Comparison of ENCODE assay signal across 20 cellular contexts in genomic region chr21:34906401-34906800, GRCh38.
A peak's percentile ranks its signal among the peaks of the same experiment; 100 is the strongest.
DNase-seq lines count a peak whose midpoint lies in the region; ATAC-seq and TF ChIP-seq lines count a peak whose summit lies in the region.
"Had no signal": no experiment of that assay in that cellular context is flagged by ENCODE, and none has a peak within 500 bp of the region (broad histone marks: within the 10 kb centered on the region; RNA-seq: fewer than 3 reads in every experiment).

No MANE protein-coding gene starts in this region.

- no peak overlapping the region for H3K4me3 ChIP-seq in DND-41 (ENCODE audit: low read depth in 1 of 2, low read length in 2 of 2)
- no peak overlapping the region for H3K4me3 ChIP-seq in neutrophil (ENCODE audit: low read depth in 1 of 2, low read length in 1 of 2)

- H2AFZ ChIP-seq in DND-41 (ENCODE audit: low read depth, low read length), result no peak overlapping the region

- no peaks in the 10 kb centered on the region for H3K27me3 ChIP-seq in DND-41 (ENCODE audit: insufficient read depth, low read length, poor library complexity)
- no peaks in the 10 kb centered on the region for H3K27me3 ChIP-seq in neutrophil

- intact Hi-C loops in CD14-positive monocyte (cut with micrococcal nuclease), result loop anchor here in 1 of 2 donors (5.0 kb wide), 1 partner anchor 81 kb away; no protein-coding TSS in a partner anchor

- H3K79me2 ChIP-seq in DND-41 (ENCODE audit: insufficient read depth, low read length), result peaks cover 99% of the 10 kb centered on the region

- H3K4me2 ChIP-seq in DND-41 (ENCODE audit: insufficient read depth, low read length), result no peak overlapping the region

- H3K36me3 ChIP-seq in DND-41 (ENCODE audit: insufficient read depth, low read length) (peaks cover 33% of the 10 kb centered on the region), neutrophil (no peaks in the 10 kb centered on the region)

- no peak overlapping the region for H3K4me3 Mint-ChIP-seq in CD14-positive monocyte
- peak overlapping the region; percentile 62 for H3K4me3 Mint-ChIP-seq in activated T-helper 17 cell treated with anti-CD3 and anti-CD28 coated beads, Interleukin-2, amount 50 U/mL, for 72 hours
- H3K4me3 Mint-ChIP-seq: B cell, T-cell had no signal

- H3K9me3 ChIP-seq in DND-41 (ENCODE audit: insufficient read depth, low read length, severe bottlenecking) (no peaks in the 10 kb centered on the region), neutrophil (no peaks in the 10 kb centered on the region)

- H3K4me1 ChIP-seq in DND-41 (ENCODE audit: insufficient read depth, low read length) (peaks cover 42% of the 10 kb centered on the region), neutrophil (ENCODE audit: control insufficient read depth in 1 of 2, insufficient read depth in 1 of 2, low read depth in 1 of 2, low read length in 1 of 2) (peaks cover 66 to 70% of the 10 kb centered on the region in 2 experiments)

- TF ChIP-seq CTCF in CD14-positive monocyte (IDR thresholded peaks at IDR 0.05) (no peak), DND-41 (IDR thresholded peaks at IDR 0.05; ENCODE audit: borderline replicate concordance, extremely low read depth, low read length, poor library complexity, severe bottlenecking) (no peak), neutrophil (IDR thresholded peaks at IDR 0.05) (no peak)

- H3K4me1 Mint-ChIP-seq in CD14-positive monocyte, result peaks cover 79% of the 10 kb centered on the region
- peaks cover 43% of the 10 kb centered on the region for H3K4me1 Mint-ChIP-seq in activated T-helper 17 cell treated with anti-CD3 and anti-CD28 coated beads, Interleukin-2, amount 50 U/mL, for 72 hours

- no peak for ATAC-seq in DND-41 (ENCODE audit: insufficient read depth, low read depth)
- ATAC-seq in activated T-helper 17 cell treated with anti-CD3 and anti-CD28 coated beads, Interleukin-2, amount 50 U/mL, for 72 hours (replicated peaks), result no peak
- ATAC-seq: HepG2, Panc1, SK-N-SH treated with all-trans-retinoic acid at 6 μM for 48 hours, T-cell had no signal

- peaks cover 0 to 2% (median 0%) of the 10 kb centered on the region in 7 donors for H3K9me3 Mint-ChIP-seq in CD14-positive monocyte
- H3K9me3 Mint-ChIP-seq in activated T-helper 17 cell treated with anti-CD3 and anti-CD28 coated beads, Interleukin-2, amount 50 U/mL, for 72 hours, result no peaks in the 10 kb centered on the region
- H3K9me3 Mint-ChIP-seq: T-cell had no signal

- H3K9ac ChIP-seq in DND-41 (ENCODE audit: low read depth, low read length), result no peak overlapping the region

- H3K36me3 Mint-ChIP-seq in CD14-positive monocyte, result peaks cover 0 to 7% of the 10 kb centered on the region in 2 donors
- no peaks in the 10 kb centered on the region for H3K36me3 Mint-ChIP-seq in activated T-helper 17 cell treated with anti-CD3 and anti-CD28 coated beads, Interleukin-2, amount 50 U/mL, for 72 hours (ENCODE audit: low read depth)

- H3K27ac ChIP-seq in DND-41 (ENCODE audit: low read length) (0 out of 2 replicates have a peak overlapping the region, but pooled peaks have one; percentile 77), neutrophil (peak overlapping the region; percentile 74)

- peaks cover 31% of the 10 kb centered on the region for H4K20me1 ChIP-seq in DND-41 (ENCODE audit: insufficient read depth, low read length)

- H3K27me3 Mint-ChIP-seq in CD14-positive monocyte (ENCODE audit: low read depth in 3 of 3), result no peaks in the 10 kb centered on the region
- H3K27me3 Mint-ChIP-seq in activated T-helper 17 cell treated with anti-CD3 and anti-CD28 coated beads, Interleukin-2, amount 50 U/mL, for 72 hours, result no peaks in the 10 kb centered on the region
- H3K27me3 Mint-ChIP-seq: B cell, T-cell had no signal

- H3K27ac Mint-ChIP-seq in CD14-positive monocyte, result peak overlapping the region in 6 of 7 donors; percentile 41 to 97 (median 92)
- H3K27ac Mint-ChIP-seq in activated T-helper 17 cell treated with anti-CD3 and anti-CD28 coated beads, Interleukin-2, amount 50 U/mL, for 72 hours, result peak overlapping the region; percentile 3
- H3K27ac Mint-ChIP-seq: B cell had no signal

- DNase-seq in CD14-positive monocyte (ENCODE audit: low spot score), result no peak
- no peak for DNase-seq in DND-41
- no peak for DNase-seq in COLO829 (ENCODE audit: low spot score)
- DNase-seq in SW480 (ENCODE audit: low spot score), result no peak
- DNase-seq in foreskin melanocyte, result no peak
- DNase-seq: KBM-7; NCI-H1092 treated with DMSO at 0.1 percent for 48 hours; NCI-H1436 treated with DMSO at 0.1 percent for 48 hours; NCI-H1930; NCI-H2227 treated with DMSO at 0.1 percent for 48 hours; NCI-H510A; NK-92 treated with Interleukin-12 subunit alpha and Interleukin-12 subunit beta, amount 100 ng/mL, for 24 hours; SIG-M5; T-cell had no signal
